22 cellular contexts compared by ENCODE assay signal in genomic region chr5:50352390-50352789, GRCh38.
DNase-seq lines count a peak whose midpoint lies in the region; ATAC-seq and TF ChIP-seq lines count a peak whose summit lies in the region.
"Had no signal": no experiment of that assay in that cellular context is flagged by ENCODE, and none has a peak within 500 bp of the region (broad histone marks: within the 10 kb centered on the region; RNA-seq: fewer than 3 reads in every experiment).

No MANE protein-coding gene starts in this region.

- H3K9me2 ChIP-seq in GM23338 (ENCODE audit: insufficient read depth): no peaks in the 10 kb centered on the region

- no peaks in the 10 kb centered on the region for H4K20me1 ChIP-seq in GM23338 (replicated peaks; ENCODE audit: insufficient read depth)

- DNase-seq in GM23338 (ENCODE audit: low spot score) (peak; percentile 20), NT2/D1 (ENCODE audit: low read depth, low spot score) (peak; percentile 0), erythroblast (lab: John Stamatoyannopoulos, UW) (peak; percentile 20 to 64), putamen (ENCODE audit: low spot score) (peak; percentile 76), NCI-H146 treated with DMSO at 0.1 percent for 48 hours (lab: John Stamatoyannopoulos, UW; ENCODE audit: unreplicated experiment) (no peak)
- DNase-seq: BE2C; CD8-positive, alpha-beta memory T cell; DMS 273 treated with DMSO at 0.1 percent for 48 hours; DMS79 treated with DMSO at 0.1 percent for 48 hours; H7; KBM-7; MG63; NCI-H1694; NCI-H2029 treated with DMSO at 0.1 percent for 48 hours; NCI-H510A; NCI-H82; RPMI8226; SHP77; T-cell had no signal

- no peak overlapping the region for H2AFZ ChIP-seq in GM23338

- TF ChIP-seq CTCF in GM23338 (conservative IDR thresholded peaks at IDR 0.05; ENCODE audit: low read depth in 2 of 2): no peak

- peaks cover 74% of the 10 kb centered on the region for H3K9me3 Mint-ChIP-seq in GM23338

- ATAC-seq in GM23338 (no peak), HG03565 (IDR thresholded peaks at IDR 0.05; ENCODE audit: unreplicated experiment) (no peak), GM18520 (IDR thresholded peaks at IDR 0.05; ENCODE audit: unreplicated experiment) (no peak)
- ATAC-seq: T-cell had no signal

- H3K4me2 ChIP-seq in GM23338: no peak overlapping the region

- H3K9me3 ChIP-seq in NT2/D1 (ENCODE audit: insufficient read depth, low read length): no peaks in the 10 kb centered on the region
- H3K9me3 ChIP-seq: BE2C, MG63 had no signal

- peaks cover 3% of the 10 kb centered on the region; the same call in 2 of the 3 replicates for H3K36me3 Mint-ChIP-seq in GM23338 (ENCODE audit: low read depth)

- H3K9ac ChIP-seq in NT2/D1 (ENCODE audit: insufficient read length, low read depth): no peak overlapping the region

- no peak for TF ChIP-seq POLR2A in erythroblast (IDR thresholded peaks at IDR 0.05; ENCODE audit: low read length)

- no peaks in the 10 kb centered on the region; the same call in 1 of the 2 replicates for H3K4me1 ChIP-seq in GM23338 (ENCODE audit: insufficient read depth)
- no peaks in the 10 kb centered on the region for H3K4me1 ChIP-seq in NT2/D1 (ENCODE audit: insufficient read depth, insufficient read length)
- H3K4me1 ChIP-seq: BE2C had no signal

- H3F3A ChIP-seq in GM23338 (replicated peaks; ENCODE audit: low read depth): no peaks in the 10 kb centered on the region

- no peak overlapping the region for H3K27ac ChIP-seq in GM23338 (ENCODE audit: low read depth)

- H3K27ac Mint-ChIP-seq in GM23338: no peak overlapping the region
- H3K27ac Mint-ChIP-seq: T-cell had no signal

- H3K79me2 ChIP-seq in GM23338 (replicated peaks; ENCODE audit: insufficient read depth): no peaks in the 10 kb centered on the region

- no peaks in the 10 kb centered on the region for H3K4me1 Mint-ChIP-seq in GM23338

- H3K4me3 ChIP-seq in GM23338 (no peak overlapping the region), NT2/D1 (ENCODE audit: insufficient read length, low read depth) (no peak overlapping the region)
- H3K4me3 ChIP-seq: MG63 had no signal

- H3K27me3 Mint-ChIP-seq in GM23338 (ENCODE audit: insufficient read depth, low read depth, poor library complexity): no peaks in the 10 kb centered on the region
- H3K27me3 Mint-ChIP-seq: CD8-positive, alpha-beta memory T cell; T-cell had no signal

- no peak overlapping the region for H3K4me3 Mint-ChIP-seq in GM23338
- H3K4me3 Mint-ChIP-seq: CD14-positive monocyte; CD8-positive, alpha-beta memory T cell; T-cell had no signal

- peaks cover 4% of the 10 kb centered on the region; the same call in 1 of the 2 replicates for H3K36me3 ChIP-seq in GM23338 (ENCODE audit: insufficient read depth)
- H3K36me3 ChIP-seq in NT2/D1 (ENCODE audit: insufficient read depth, insufficient read length, low read length): no peaks in the 10 kb centered on the region
- H3K36me3 ChIP-seq: BE2C, MG63 had no signal

- H3K27me3 ChIP-seq in GM23338 (ENCODE audit: insufficient read depth) (no peaks in the 10 kb centered on the region), NT2/D1 (ENCODE audit: insufficient read depth, insufficient read length) (no peaks in the 10 kb centered on the region)
- H3K27me3 ChIP-seq: BE2C, MG63 had no signal

TF ChIP-seq in GM23338, 12 proteins besides CTCF, POLR2A, EP300 and RAD21 (continues in another document):
- TF ChIP-seq CREB1 (CRISPR knock-in tag; IDR thresholded peaks at IDR 0.05; ENCODE audit: low read depth) (no peak), NANOG (IDR thresholded peaks at IDR 0.05; ENCODE audit: borderline replicate concordance) (no peak), ZNF462 (CRISPR knock-in tag; IDR thresholded peaks at IDR 0.05) (no peak), EZH2phosphoT487 (IDR thresholded peaks at IDR 0.05; ENCODE audit: unreplicated experiment) (no peak), POLR2AphosphoS5 (IDR thresholded peaks at IDR 0.05; ENCODE audit: low read depth) (no peak), ETS1 (IDR thresholded peaks at IDR 0.05) (no peak), ZNF114 (CRISPR knock-in tag; IDR thresholded peaks at IDR 0.05) (no peak), JUNB (IDR thresholded peaks at IDR 0.05; ENCODE audit: unreplicated experiment) (no peak), EZH2 (IDR thresholded peaks at IDR 0.05; ENCODE audit: low read depth, unreplicated experiment) (no peak), ZNF331 (CRISPR knock-in tag; IDR thresholded peaks at IDR 0.05; ENCODE audit: low read depth) (no peak), STAT1 (IDR thresholded peaks at IDR 0.05; ENCODE audit: unreplicated experiment) (no peak)
